Comparison of ENCODE assay signal across 8 cellular contexts in genomic region chr19:16324064-16324383, GRCh38. TPM values are rescaled to one million over a fixed set of nuclear protein-coding genes. Genes with fewer than 3 reads are reported as not detected.
DNase-seq lines count a peak whose midpoint lies in the region; ATAC-seq and TF ChIP-seq lines count a peak whose summit lies in the region.

No MANE protein-coding gene starts in this region.

- H3K27ac Mint-ChIP-seq in chondrocyte (ENCODE audit: unreplicated experiment), result peak overlapping the region; percentile 79
- H3K27ac Mint-ChIP-seq in naive thymus-derived CD4-positive, alpha-beta T cell, result peak overlapping the region; percentile 74 to 97 (median 94)

- WGBS in IMR-90 (ENCODE audit: extremely low coverage in 2 of 2, insufficient read length in 1 of 2), 2 experiments, result 100% methylated on average over 1 of the region's 3 CpGs; no CpG with 5 or more reads in 1 of the 2 experiments

- no peaks in the 10 kb centered on the region for H3K27me3 ChIP-seq in IMR-90 (ENCODE audit: control insufficient read depth, insufficient read depth, low read length)
- no peaks in the 10 kb centered on the region for H3K27me3 ChIP-seq in naive thymus-derived CD4-positive, alpha-beta T cell (ENCODE audit: control insufficient read depth in 2 of 2, insufficient read depth in 2 of 2, low read length in 2 of 2)

- dilution Hi-C loops in IMR-90 (cut with HindIII; ENCODE audit: low sequenced_read_pairs, unreplicated experiment), result no loop called here

- H2AK9ac ChIP-seq in IMR-90 (replicated peaks; ENCODE audit: low read depth, low read length, poor library complexity), result no peak overlapping the region

- peak overlapping the region; percentile 41 for H3K4me3 Mint-ChIP-seq in chondrocyte (ENCODE audit: unreplicated experiment)
- H3K4me3 Mint-ChIP-seq in naive thymus-derived CD4-positive, alpha-beta T cell, result peak overlapping the region; percentile 51 to 87 (median 76)

- peak overlapping the region; percentile 24; the same call in 1 of the 2 replicates for H3K9ac ChIP-seq in IMR-90 (ENCODE audit: low read depth, low read length)

- H3K27ac ChIP-seq in IMR-90 (ENCODE audit: insufficient read depth, low read length), result peak overlapping the region; percentile 41; the same call in 1 of the 2 replicates
- peak overlapping the region; percentile 98 for H3K27ac ChIP-seq in naive thymus-derived CD4-positive, alpha-beta T cell (ENCODE audit: low read depth, low read length)

- CTCF ChIA-PET in AG04449 (lab: Yijun Ruan, JAX), result no interaction called here
- CTCF ChIA-PET in IMR-90 (lab: Yijun Ruan, JAX), result interaction anchor here (1.7 kb wide), 1 partner anchor 59 kb away, joined by 4 read pairs; no protein-coding TSS in a partner anchor
- CTCF ChIA-PET in naive thymus-derived CD4-positive, alpha-beta T cell (lab: Charles Lee), result interaction anchor here (0.6 to 1.2 kb wide), 5 partner anchors 43 to 75 kb away, joined by 3 to 12 read pairs (median 3); no protein-coding TSS in a partner anchor

- TF ChIP-seq RAD21 in IMR-90 (IDR thresholded peaks at IDR 0.05; ENCODE audit: low read length), result no peak

- H2BK5ac ChIP-seq in IMR-90 (ENCODE audit: low read depth, low read length, poor library complexity, severe bottlenecking), result no peak overlapping the region

- no peak for TF ChIP-seq POLR2A in IMR-90 (IDR thresholded peaks at IDR 0.05; ENCODE audit: low read depth, low read length)

- H2AK5ac ChIP-seq in IMR-90 (ENCODE audit: low read depth, low read length), result peak overlapping the region; percentile 43; the same call in 1 of the 2 replicates

- H3K4me1 ChIP-seq in IMR-90 (ENCODE audit: control insufficient read depth, insufficient read depth, low read length), result peaks cover 19% of the 10 kb centered on the region
- H3K4me1 ChIP-seq in naive thymus-derived CD4-positive, alpha-beta T cell (ENCODE audit: control insufficient read depth in 2 of 2, insufficient read depth in 2 of 2, low read length in 2 of 2), result peaks cover 18 to 27% of the 10 kb centered on the region in 2 donors

- no peak overlapping the region; the same call in 1 of the 2 replicates for H3K23ac ChIP-seq in IMR-90 (ENCODE audit: low read depth, low read length)

- H2AFZ ChIP-seq in IMR-90 (replicated peaks; ENCODE audit: low read length, poor library complexity), result peak overlapping the region; percentile 55

- H3K4ac ChIP-seq in IMR-90 (ENCODE audit: low read depth, low read length), result no peak overlapping the region; the same call in 1 of the 2 replicates

- no peak overlapping the region for H2BK15ac ChIP-seq in IMR-90 (ENCODE audit: low read depth, low read length)

- POLR2A ChIA-PET in AG04449 (lab: Yijun Ruan, JAX) (interaction anchor here (0.6 to 2.2 kb wide), 26 partner anchors 9 to 248 kb away, joined by 3 to 77 read pairs (median 4); partner anchors contain the start of genes AP1M1 and TPM4), IMR-90 (lab: Charles Lee; ENCODE audit: unreplicated experiment) (interaction anchor here (0.5 to 1.0 kb wide), 6 partner anchors 8 to 142 kb away, joined by 3 to 7 read pairs (median 4); no protein-coding TSS in a partner anchor)
- POLR2A ChIA-PET in naive thymus-derived CD4-positive, alpha-beta T cell (lab: Charles Lee), result interaction anchor here (0.5 to 33.0 kb wide), 44 partner anchors 8 to 945 kb away, joined by 3 to 4370 read pairs (median 6); partner anchors contain the start of genes AKAP8, AP1M1, FAM32A and TPM4

- TF ChIP-seq CTCF in AG04449 (IDR thresholded peaks at IDR 0.05; ENCODE audit: insufficient read depth, low read length, missing control alignments) (no peak), IMR-90 (conservative IDR thresholded peaks at IDR 0.05; ENCODE audit: low read depth, low read length) (no peak), chondrocyte (IDR thresholded peaks at IDR 0.05) (no peak)

- H3K27me3 Mint-ChIP-seq in chondrocyte (ENCODE audit: low read depth), result no peaks in the 10 kb centered on the region
- peaks cover 0 to 73% (median 0%) of the 10 kb centered on the region in 5 donors for H3K27me3 Mint-ChIP-seq in naive thymus-derived CD4-positive, alpha-beta T cell

- no peak for ATAC-seq in IMR-90 (ENCODE audit: low read depth)
- ATAC-seq in naive thymus-derived CD4-positive, alpha-beta T cell, result no peak
- no peak for ATAC-seq in HG03439 (IDR thresholded peaks at IDR 0.05; ENCODE audit: unreplicated experiment)

- H3K4me2 ChIP-seq in IMR-90 (ENCODE audit: low read depth, low read length), result peak overlapping the region; percentile 80

- peaks cover 25% of the 10 kb centered on the region for H3K36me3 Mint-ChIP-seq in chondrocyte (ENCODE audit: low read depth)
- peaks cover 13 to 34% (median 32%) of the 10 kb centered on the region in 5 donors for H3K36me3 Mint-ChIP-seq in naive thymus-derived CD4-positive, alpha-beta T cell

- peaks cover 2 to 35% of the 10 kb centered on the region in 2 experiments; a peak in 3 of 4 replicates for H3K79me1 ChIP-seq in IMR-90 (ENCODE audit: low read depth in 1 of 2, low read length in 2 of 2)

- H2BK120ac ChIP-seq in IMR-90 (ENCODE audit: low read depth, low read length), result no peak overlapping the region; the same call in 1 of the 2 replicates

- H3K4me3 ChIP-seq in AG04449 (ENCODE audit: low read depth, low read length), result peak overlapping the region; percentile 54
- peak overlapping the region; percentile 45 for H3K4me3 ChIP-seq in IMR-90 (ENCODE audit: insufficient read depth, low read depth, low read length)
- H3K4me3 ChIP-seq in naive thymus-derived CD4-positive, alpha-beta T cell (ENCODE audit: low read length), result peak overlapping the region; percentile 78

- H3K14ac ChIP-seq in IMR-90 (replicated peaks; ENCODE audit: low read depth, low read length), result no peak overlapping the region

- peaks cover 12% of the 10 kb centered on the region for H3K36me3 ChIP-seq in IMR-90 (ENCODE audit: control insufficient read depth, insufficient read depth, low read length)
- H3K36me3 ChIP-seq in naive thymus-derived CD4-positive, alpha-beta T cell (ENCODE audit: control insufficient read depth in 2 of 3, insufficient read depth in 3 of 3, low read length in 3 of 3), result peaks cover 30 to 38% (median 31%) of the 10 kb centered on the region in 3 experiments

- no peak overlapping the region for H3K56ac ChIP-seq in IMR-90 (ENCODE audit: extremely low read depth, insufficient read depth, low read length)

- in situ Hi-C loops in IMR-90 (cut with MboI; ENCODE audit: low sequenced_read_pairs), result loop anchor here (5.0 kb wide), 1 partner anchor 77 kb away; no protein-coding TSS in a partner anchor

- peak overlapping the region; percentile 6; the same call in 1 of the 2 replicates for H2BK20ac ChIP-seq in IMR-90 (ENCODE audit: low read depth, low read length)

- BruUV-seq in IMR-90 (replicated peaks; lab: Mats Ljungman, UMichigan), result no TSS peak

- peaks cover 33% of the 10 kb centered on the region for H3K4me1 Mint-ChIP-seq in chondrocyte (ENCODE audit: low read depth)
- H3K4me1 Mint-ChIP-seq in naive thymus-derived CD4-positive, alpha-beta T cell, result peaks cover 28 to 52% (median 47%) of the 10 kb centered on the region in 7 donors

- intact Hi-C loops in IMR-90 (cut with micrococcal nuclease), result loop anchor here (1.0 kb wide), 2 partner anchors 8 to 31 kb away; no protein-coding TSS in a partner anchor
- intact Hi-C loops in naive thymus-derived CD4-positive, alpha-beta T cell (cut with micrococcal nuclease), result loop anchor here (1.0 to 10.0 kb wide), 11 partner anchors 47 to 1799 kb away; partner anchors contain the start of genes AP1M1 (in 2 of the 2), FAM32A (in 1 of the 2) and TECR (in 1 of the 2)

- no peak overlapping the region for H4K5ac ChIP-seq in IMR-90 (ENCODE audit: low read depth, low read length)

- no peak overlapping the region for H3K18ac ChIP-seq in IMR-90 (ENCODE audit: low read depth, low read length)

- H3K9me3 ChIP-seq in IMR-90 (ENCODE audit: control insufficient read depth, insufficient read depth, low read length), result no peaks in the 10 kb centered on the region
- no peaks in the 10 kb centered on the region for H3K9me3 ChIP-seq in naive thymus-derived CD4-positive, alpha-beta T cell (ENCODE audit: control insufficient read depth in 2 of 3, low read length in 3 of 3)

- DNase-seq in AG04449 (ENCODE audit: low read depth, low spot score) (no peak), IMR-90 (no peak), chondrocyte (ENCODE audit: low spot score) (no peak), NCI-H2029 treated with DMSO at 0.1 percent for 48 hours (lab: John Stamatoyannopoulos, UW) (no peak), superior temporal gyrus (ENCODE audit: extremely low spot score) (no peak)
- no peak for DNase-seq in naive thymus-derived CD4-positive, alpha-beta T cell
- no peak for DNase-seq in effector CD8-positive, alpha-beta T cell (lab: John Stamatoyannopoulos, UW)

- H4K91ac ChIP-seq in IMR-90 (ENCODE audit: insufficient read depth, low read depth, low read length), result no peak overlapping the region

- H3K9me1 ChIP-seq in IMR-90 (ENCODE audit: insufficient read depth, low read length), result peaks cover 3% of the 10 kb centered on the region; the same call in 1 of the 2 replicates

- peaks cover 39% of the 10 kb centered on the region for H4K20me1 ChIP-seq in IMR-90 (ENCODE audit: insufficient read depth, low read length)

- no peaks in the 10 kb centered on the region for H3K9me3 Mint-ChIP-seq in chondrocyte (ENCODE audit: low read depth)
- peaks cover 0 to 34% (median 0%) of the 10 kb centered on the region in 11 donors for H3K9me3 Mint-ChIP-seq in naive thymus-derived CD4-positive, alpha-beta T cell

- H4K8ac ChIP-seq in IMR-90 (ENCODE audit: low read depth in 2 of 2, low read length in 2 of 2), result no peak overlapping the region

TF ChIP-seq in IMR-90, 13 proteins besides CTCF, POLR2A, EP300 and RAD21 (continues in another document):
- no peak for TF ChIP-seq CEBPB (IDR thresholded peaks at IDR 0.05; ENCODE audit: low read depth, low read length)
- TF ChIP-seq RFX5 (IDR thresholded peaks at IDR 0.05; ENCODE audit: low read depth, low read length), result no peak
- no peak for TF ChIP-seq MAFK (IDR thresholded peaks at IDR 0.05; ENCODE audit: low read depth, low read length)
- no peak for TF ChIP-seq NFE2L2 (IDR thresholded peaks at IDR 0.05; ENCODE audit: low read depth, low read length)
- no peak for TF ChIP-seq MAZ (IDR thresholded peaks at IDR 0.05; ENCODE audit: borderline replicate concordance, low read depth, low read length)
- TF ChIP-seq RCOR1 (IDR thresholded peaks at IDR 0.05; ENCODE audit: insufficient replicate concordance, low read length), result no peak
- TF ChIP-seq FOS (IDR thresholded peaks at IDR 0.05; ENCODE audit: low read depth, low read length), result no peak
- TF ChIP-seq BHLHE40 (IDR thresholded peaks at IDR 0.05; ENCODE audit: low read depth, low read length), result no peak
- no peak for TF ChIP-seq CHD1 (IDR thresholded peaks at IDR 0.05; ENCODE audit: low read depth, low read length)

RNA-seq across cellular contexts. Expression of gene KLF2, which starts 0.6 kb away (rescaled TPM):
- total RNA-seq in IMR-90 (2012; rRNA removed), result 1.1 and 3.3 TPM in 2 replicates
- polyA plus RNA-seq in IMR-90 (2012; rRNA removed), result 34.4 and 38.9 TPM in 2 replicates
- polyA plus RNA-seq in IMR-90 (2012; cell fraction: cytosol; rRNA removed), result 49.1 and 78.5 TPM in 2 replicates
- 129 and 171 TPM in 2 replicates for polyA plus RNA-seq in IMR-90 (2012; cell fraction: nucleus; rRNA removed; ENCODE audit: low replicate concordance)
- total RNA-seq in chondrocyte, result 44.7 to 50.9 TPM (median 49.4 TPM) in 3 replicates
- 100 to 1,000 TPM; 195 to 630 (median 466) TPM for total RNA-seq in naive thymus-derived CD4-positive, alpha-beta T cell
- polyA plus RNA-seq in naive thymus-derived CD4-positive, alpha-beta T cell, result 100 to 1,000 TPM; 119 to 149 TPM

Comparison
In these comparisons a context has a peak if more than half of its experiments do, and no peak if none do; other contexts are left out.
1. RNA of gene KLF2, which starts 0.6 kb away (total RNA-seq): 195 to 630 TPM in naive thymus-derived CD4-positive, alpha-beta T cell and 44.7 to 50.9 TPM in chondrocyte; 1.1 to 3.3 TPM in IMR-90; every median in the first group is over 10 times any median in the second.
2. Peak in every context shown above with its lines, with median percentiles within 50 percentile points of each other: H3K4me3 ChIP-seq.